8 cellular contexts compared by ENCODE assay signal in the genomic region with DNA sequence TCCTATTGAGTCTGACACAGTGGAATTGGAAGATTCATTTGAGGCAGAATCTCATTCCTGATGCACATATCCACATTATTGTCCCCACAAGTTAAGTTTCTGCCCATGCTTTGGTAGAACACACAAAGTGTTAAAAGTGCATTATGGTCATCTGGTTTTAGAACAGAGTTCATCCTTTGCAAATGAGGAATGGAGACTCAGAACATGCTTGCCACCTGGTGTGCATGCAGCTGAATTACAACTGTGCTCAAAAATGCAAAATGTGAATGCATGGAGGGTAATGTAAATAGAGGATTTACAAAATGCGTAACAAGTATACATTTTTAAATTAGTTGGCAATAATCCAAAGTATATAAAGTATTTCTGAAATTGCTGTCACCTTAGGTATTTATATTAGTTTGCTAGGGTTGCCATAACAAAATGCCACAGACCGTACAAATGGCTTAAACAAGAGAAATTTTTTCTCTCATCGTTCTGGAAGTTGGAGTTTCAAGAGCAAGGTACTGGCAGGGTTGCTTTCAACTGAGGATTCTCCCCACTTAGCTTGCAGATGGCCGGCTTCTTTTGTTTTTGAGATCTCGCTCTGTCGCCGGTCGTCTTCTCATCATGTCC.
DNase-seq lines count a peak whose midpoint lies in the region; ATAC-seq and TF ChIP-seq lines count a peak whose summit lies in the region.

No MANE protein-coding gene starts in this region.

- ATAC-seq in GM19351 (IDR thresholded peaks at IDR 0.05; ENCODE audit: unreplicated experiment), result peak; percentile 97
- ATAC-seq in HG03565 (IDR thresholded peaks at IDR 0.05; ENCODE audit: unreplicated experiment), result peak; percentile 83

- no peaks in the 10 kb centered on the region for H3K4me1 Mint-ChIP-seq in Calu3 (ENCODE audit: low read depth, unreplicated experiment)
- H3K4me1 Mint-ChIP-seq in immature natural killer cell, result no peaks in the 10 kb centered on the region

- peak; percentile 24 for DNase-seq in Calu3
- DNase-seq in RPMI7951 (ENCODE audit: low read depth), result peak; percentile 15
- DNase-seq in fibroblast of peridontal ligament (ENCODE audit: extremely low read depth), result peak; percentile 43
- no peak for DNase-seq in sigmoid colon
- DNase-seq in GF-D8 (lab: John Stamatoyannopoulos, UW), result no peak
- DNase-seq in immature natural killer cell, result no peak

- CTCF ChIA-PET in Calu3 (lab: Charles Lee), result interaction anchor here (2.4 kb wide), 1 partner anchor 1089 kb away, joined by 11 read pairs; no protein-coding TSS in a partner anchor

- no peak overlapping the region for H3K27ac ChIP-seq in sigmoid colon

- no peaks in the 10 kb centered on the region for H3K4me1 ChIP-seq in sigmoid colon

- H3K27ac Mint-ChIP-seq in Calu3 (ENCODE audit: unreplicated experiment) (no peak overlapping the region), immature natural killer cell (no peak overlapping the region)

- WGBS in sigmoid colon, 2 donors, result 63 to 71% methylated on average over 8 of the region's 8 CpGs

- no peak overlapping the region for H3K4me3 Mint-ChIP-seq in Calu3 (ENCODE audit: low read depth, unreplicated experiment)
- H3K4me3 Mint-ChIP-seq in immature natural killer cell, result no peak overlapping the region

- peak; percentile 22 for TF ChIP-seq CTCF in Calu3 (IDR thresholded peaks at IDR 0.05; ENCODE audit: unreplicated experiment)
- peak in 3 of 4 experiments; percentile 32 to 62 (median 42) for TF ChIP-seq CTCF in sigmoid colon (IDR thresholded peaks at IDR 0.05)

- H3K9me3 Mint-ChIP-seq in Calu3 (ENCODE audit: low read depth, unreplicated experiment), result peaks cover 2% of the 10 kb centered on the region
- H3K9me3 Mint-ChIP-seq in immature natural killer cell, result peaks cover 4 to 26% (median 12%) of the 10 kb centered on the region in 6 donors

- TF ChIP-seq EP300 in sigmoid colon (IDR thresholded peaks at IDR 0.05), result no peak

- no peaks in the 10 kb centered on the region for H3K36me3 ChIP-seq in sigmoid colon

- H3K27me3 Mint-ChIP-seq in Calu3 (ENCODE audit: unreplicated experiment), result no peaks in the 10 kb centered on the region
- no peaks in the 10 kb centered on the region for H3K27me3 Mint-ChIP-seq in immature natural killer cell (ENCODE audit: low read depth in 3 of 3)

- peaks cover 0 to 5% (median 0%) of the 10 kb centered on the region in 3 donors for H3K27me3 ChIP-seq in sigmoid colon

- BruUV-seq in Calu3 (replicated peaks; lab: Mats Ljungman, UMichigan), result no TSS peak

- no peak overlapping the region for H3K4me3 ChIP-seq in sigmoid colon

- TF ChIP-seq POLR2A in sigmoid colon (IDR thresholded peaks at IDR 0.05), result no peak

- intact Hi-C loops in Calu3 (cut with micrococcal nuclease; ENCODE audit: unreplicated experiment), result loop anchor here (1.0 kb wide), 1 partner anchor 1089 kb away; no protein-coding TSS in a partner anchor
- intact Hi-C loops in sigmoid colon (cut with DNase I), result no loop called here

- no peaks in the 10 kb centered on the region for H3K9me3 ChIP-seq in sigmoid colon

- H3K36me3 Mint-ChIP-seq in Calu3 (ENCODE audit: insufficient read depth, unreplicated experiment), result no peaks in the 10 kb centered on the region
- H3K36me3 Mint-ChIP-seq in immature natural killer cell, result no peaks in the 10 kb centered on the region

Comparison
In these comparisons a context has a peak if more than half of its experiments do, and no peak if none do; other contexts are left out.
1. DNase-seq: peak in Calu3 (single experiment), RPMI7951 (single experiment) and fibroblast of peridontal ligament (single experiment); none in sigmoid colon (single experiment), GF-D8 (single experiment) and immature natural killer cell (0 of 3).